Comparison of ENCODE assay signal across 1 cellular context in genomic region chr1:156471496-156472490, GRCh38.
TF ChIP-seq lines count a peak whose summit lies in the region.

No MANE protein-coding gene starts in this region.

TF ChIP-seq in HepG2, 621 proteins besides CTCF, POLR2A, EP300 and RAD21 (continued from another document and continues in another):
- TF ChIP-seq TFE3 (CRISPR knock-in tag; IDR thresholded peaks at IDR 0.05) (peak; percentile 95), ATRX (CRISPR knock-in tag; IDR thresholded peaks at IDR 0.05; ENCODE audit: borderline replicate concordance) (no peak), DBP (CRISPR knock-in tag; IDR thresholded peaks at IDR 0.05; ENCODE audit: not compliant biosample characterization) (no peak), HOXA5 (CRISPR knock-in tag; IDR thresholded peaks at IDR 0.05) (peak; percentile 84), HCFC1 (IDR thresholded peaks at IDR 0.05; ENCODE audit: low read depth, low read length) (no peak; the same call in 1 of the 2 replicates), HNRNPH1 (optimal IDR thresholded peaks at IDR 0.05; ENCODE audit: low read depth, low read length) (no peak), ATAD3A (CRISPR knock-in tag; IDR thresholded peaks at IDR 0.05) (no peak), ZNF292 (CRISPR knock-in tag; IDR thresholded peaks at IDR 0.05; ENCODE audit: borderline replicate concordance, low read depth) (peak; percentile 96; the same call in 1 of the 2 replicates), MED8 (CRISPR knock-in tag; IDR thresholded peaks at IDR 0.05; ENCODE audit: insufficient replicate concordance) (peak; percentile 81), ZNF251 (CRISPR knock-in tag; IDR thresholded peaks at IDR 0.05) (no peak), ATF2 (CRISPR knock-in tag; IDR thresholded peaks at IDR 0.05) (peak; percentile 92), REXO4 (CRISPR knock-in tag; IDR thresholded peaks at IDR 0.05; ENCODE audit: borderline replicate concordance) (no peak), ZGPAT (CRISPR knock-in tag; IDR thresholded peaks at IDR 0.05) (peak; percentile 98), PHF5A (CRISPR knock-in tag; IDR thresholded peaks at IDR 0.05; ENCODE audit: low read depth, unreplicated experiment) (peak; percentile 92), KDM5A (IDR thresholded peaks at IDR 0.05; ENCODE audit: borderline replicate concordance, low read length) (no peak), BCL3 (CRISPR knock-in tag; IDR thresholded peaks at IDR 0.05) (peak; percentile 69; the same call in 1 of the 2 replicates), ZNF460 (CRISPR knock-in tag; IDR thresholded peaks at IDR 0.05; ENCODE audit: borderline replicate concordance) (peak; percentile 96), GTF2F1 (IDR thresholded peaks at IDR 0.05; ENCODE audit: low read length) (no peak), KLF16 (CRISPR knock-in tag; IDR thresholded peaks at IDR 0.05) (peak in 1 of 2 experiments; percentile 96; a peak in 2 of 4 replicates), ZFX (CRISPR knock-in tag; IDR thresholded peaks at IDR 0.05; ENCODE audit: low read depth) (peak; percentile 96), SALL2 (CRISPR knock-in tag; IDR thresholded peaks at IDR 0.05) (0 out of 2 replicates have a peak, but pooled peaks have one; percentile 56), ARNT2 (CRISPR knock-in tag; IDR thresholded peaks at IDR 0.05; ENCODE audit: low read depth) (peak; percentile 83), ZNF143 (CRISPR knock-in tag; IDR thresholded peaks at IDR 0.05) (peak; percentile 54; the same call in 1 of the 2 replicates), ZBTB34 (CRISPR knock-in tag; IDR thresholded peaks at IDR 0.05) (peak; percentile 100), ZBED4 (CRISPR knock-in tag; IDR thresholded peaks at IDR 0.05; ENCODE audit: borderline replicate concordance) (peak; percentile 92; the same call in 1 of the 2 replicates), POLR2AphosphoS5 (IDR thresholded peaks at IDR 0.05; ENCODE audit: low read depth, low read length) (no peak), MLLT10 (CRISPR knock-in tag; IDR thresholded peaks at IDR 0.05) (no peak), TCF7 (IDR thresholded peaks at IDR 0.05; ENCODE audit: low read depth) (peak; percentile 55), ZNF841 (CRISPR knock-in tag; IDR thresholded peaks at IDR 0.05; ENCODE audit: borderline replicate concordance) (no peak), CENPT (CRISPR knock-in tag; IDR thresholded peaks at IDR 0.05; ENCODE audit: low read depth) (no peak), ZNF615 (CRISPR knock-in tag; IDR thresholded peaks at IDR 0.05; ENCODE audit: borderline replicate concordance) (peak; percentile 89), ATF1 (CRISPR knock-in tag; IDR thresholded peaks at IDR 0.05) (peak; percentile 43; the same call in 1 of the 2 replicates), CHCHD3 (CRISPR knock-in tag; IDR thresholded peaks at IDR 0.05) (no peak), PHB2 (IDR thresholded peaks at IDR 0.05; ENCODE audit: partially characterized antibody) (no peak), LBX2 (CRISPR knock-in tag; IDR thresholded peaks at IDR 0.05; ENCODE audit: borderline replicate concordance) (no peak), ZNF431 (CRISPR knock-in tag; IDR thresholded peaks at IDR 0.05; ENCODE audit: borderline replicate concordance, low read depth) (peak; percentile 93), RORA (CRISPR knock-in tag; IDR thresholded peaks at IDR 0.05) (no peak), ZNF552 (CRISPR knock-in tag; IDR thresholded peaks at IDR 0.05; ENCODE audit: borderline replicate concordance) (peak; percentile 87; the same call in 1 of the 2 replicates), MAFK (conservative IDR thresholded peaks at IDR 0.05 in 1 of 2, IDR thresholded peaks at IDR 0.05 in 1 of 2; ENCODE audit: low read length in 2 of 2) (no peak), ZNF562 (CRISPR knock-in tag; IDR thresholded peaks at IDR 0.05; ENCODE audit: borderline replicate concordance) (no peak), IRF9 (CRISPR knock-in tag; IDR thresholded peaks at IDR 0.05; ENCODE audit: borderline replicate concordance) (peak; percentile 96), PHF21A (CRISPR knock-in tag; IDR thresholded peaks at IDR 0.05) (peak; percentile 99), ELF3 (CRISPR knock-in tag; IDR thresholded peaks at IDR 0.05) (peak; percentile 98), FOXK1 (CRISPR knock-in tag; IDR thresholded peaks at IDR 0.05; ENCODE audit: borderline replicate concordance, low read depth) (peak; percentile 99), ZKSCAN1 (IDR thresholded peaks at IDR 0.05; ENCODE audit: low read length) (no peak), ZZZ3 (CRISPR knock-in tag; IDR thresholded peaks at IDR 0.05; ENCODE audit: borderline replicate concordance) (peak; percentile 90; the same call in 1 of the 2 replicates), ZNF746 (CRISPR knock-in tag; IDR thresholded peaks at IDR 0.05) (peak; percentile 96), MEIS1 (CRISPR knock-in tag; IDR thresholded peaks at IDR 0.05; ENCODE audit: borderline replicate concordance) (peak; percentile 91; the same call in 1 of the 2 replicates), ZNF556 (CRISPR knock-in tag; IDR thresholded peaks at IDR 0.05; ENCODE audit: borderline replicate concordance) (peak; percentile 95), ZNF83 (CRISPR knock-in tag; IDR thresholded peaks at IDR 0.05; ENCODE audit: borderline replicate concordance) (0 out of 2 replicates have a peak, but pooled peaks have one; percentile 79), ZNF121 (CRISPR knock-in tag; IDR thresholded peaks at IDR 0.05) (peak; percentile 88), CSRNP1 (CRISPR knock-in tag; IDR thresholded peaks at IDR 0.05) (no peak; the same call in 1 of the 2 replicates), SPEN (CRISPR knock-in tag; IDR thresholded peaks at IDR 0.05; ENCODE audit: low read depth) (peak; percentile 97), RFXANK (CRISPR knock-in tag; IDR thresholded peaks at IDR 0.05) (peak; percentile 56; the same call in 1 of the 2 replicates), ATM (IDR thresholded peaks at IDR 0.05; ENCODE audit: borderline replicate concordance) (no peak)
